28 cellular contexts compared by ENCODE assay signal in the genomic region with DNA sequence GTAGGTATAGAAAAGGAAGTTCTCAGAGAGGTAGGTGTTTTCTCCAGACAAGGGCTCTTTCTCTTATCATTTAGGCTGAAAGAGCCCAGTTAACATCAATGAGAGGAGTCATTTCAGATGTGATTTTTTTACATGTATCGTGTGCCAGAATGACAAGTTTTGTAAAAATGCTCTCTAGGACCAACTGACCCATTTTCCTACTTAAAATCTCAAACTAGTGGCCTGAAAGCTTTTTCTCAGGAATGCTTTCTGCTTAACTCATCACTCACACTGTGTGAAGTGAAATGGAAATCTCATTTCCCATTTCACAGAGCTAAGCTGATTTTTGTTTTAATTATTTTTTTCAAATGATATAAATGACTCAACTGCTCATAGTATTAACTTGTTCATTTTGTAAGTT.
"Had no signal": no experiment of that assay in that cellular context is flagged by ENCODE, and none has a peak within 500 bp of the region (broad histone marks: within the 10 kb centered on the region; RNA-seq: fewer than 3 reads in every experiment).

No MANE protein-coding gene starts in this region.

- H3K9me3 ChIP-seq: neutrophil, thyroid gland, upper lobe of right lung had no signal

- H2AFZ ChIP-seq: parathyroid adenoma had no signal

- H3K36me3 ChIP-seq: brain microvascular endothelial cell, neutrophil, thyroid gland, upper lobe of right lung had no signal

- ATAC-seq: activated CD8-positive, alpha-beta T cell treated with anti-CD3 and anti-CD28 coated beads, Interleukin-2, amount 10 ng/mL, durations not matched to agents 7 days and 5 days; activated naive CD8-positive, alpha-beta T cell treated with anti-CD3 and anti-CD28 coated beads, Interleukin-2, amount 50 U/mL, for 24 hours; left ventricle myocardium superior; sciatic nerve; upper lobe of right lung had no signal

- H3K27me3 Mint-ChIP-seq: activated CD4-positive, alpha-beta T cell treated with anti-CD3 and anti-CD28 coated beads, Interleukin-2, amount 10 ng/mL, durations not matched to agents 24 days and 14 days; activated naive CD8-positive, alpha-beta T cell treated with anti-CD3 and anti-CD28 coated beads, Interleukin-2, amount 50 U/mL, for 24 hours had no signal

- H3K27ac ChIP-seq: brain microvascular endothelial cell, neutrophil, parathyroid adenoma, thyroid gland, upper lobe of right lung had no signal

- DNase-seq: activated CD4-positive, alpha-beta T cell treated with anti-CD3 and anti-CD28 coated beads, Interleukin-2, amount 10 ng/mL, durations not matched to agents 24 days and 14 days; activated CD8-positive, alpha-beta T cell treated with anti-CD3 and anti-CD28 coated beads, Interleukin-2, amount 10 ng/mL, durations not matched to agents 7 days and 5 days; activated gamma-delta T cell; activated naive CD4-positive, alpha-beta T cell treated with anti-CD3 and anti-CD28 coated beads, Interleukin-2, amount 50 U/mL, for 16 hours; activated naive CD8-positive, alpha-beta T cell treated with anti-CD3 and anti-CD28 coated beads, Interleukin-2, amount 50 U/mL, for 24 hours; anterior cingulate cortex; brain microvascular endothelial cell; central memory CD4-positive, alpha-beta T cell; dermis blood vessel endothelial cell; effector CD8-positive, alpha-beta T cell; erythroblast; hippocampal formation; left ventricle myocardium superior; mammary epithelial cell; stimulated activated CD4-positive, alpha-beta T cell treated with anti-CD3 and anti-CD28 coated beads, Interleukin-15, amount 100 ng/mL, for 24 hours; stimulated activated naive CD4-positive, alpha-beta T cell; substantia nigra; T1000; thyroid gland; upper lobe of right lung had no signal

- H3K79me2 ChIP-seq: parathyroid adenoma had no signal

- H3K9ac ChIP-seq: parathyroid adenoma had no signal

- H3K4me3 Mint-ChIP-seq: activated CD4-positive, alpha-beta T cell treated with anti-CD3 and anti-CD28 coated beads, Interleukin-2, amount 10 ng/mL, durations not matched to agents 24 days and 14 days; activated CD8-positive, alpha-beta T cell treated with anti-CD3 and anti-CD28 coated beads, Interleukin-2, amount 10 ng/mL, durations not matched to agents 7 days and 5 days; activated naive CD8-positive, alpha-beta T cell treated with anti-CD3 and anti-CD28 coated beads, Interleukin-2, amount 50 U/mL, for 24 hours; activated T-helper 1 cell treated with anti-CD3 and anti-CD28 coated beads, Interleukin-12 subunit alpha, Interleukin-12 subunit beta, Interleukin-2, Interleukin-4 antibody, amounts not matched to agents 30 ng/mL and 10 ng/mL and 1 ng/mL, durations not matched to agents 14 hours and 24 hours and 36 hours; nephron; T-helper 1 cell treated with Interleukin-12 subunit alpha and Interleukin-12 subunit beta and Interleukin-4 antibody, amounts not matched to agents 30 μg/mL and 1 μg/mL, for 36 hours had no signal

- H3K27ac Mint-ChIP-seq: activated CD4-positive, alpha-beta T cell treated with anti-CD3 and anti-CD28 coated beads, Interleukin-2, amount 10 ng/mL, durations not matched to agents 24 days and 14 days; activated CD8-positive, alpha-beta T cell treated with anti-CD3 and anti-CD28 coated beads, Interleukin-2, amount 10 ng/mL, durations not matched to agents 7 days and 5 days; activated naive CD8-positive, alpha-beta T cell treated with anti-CD3 and anti-CD28 coated beads, Interleukin-2, amount 50 U/mL, for 24 hours; activated T-helper 1 cell treated with anti-CD3 and anti-CD28 coated beads, Interleukin-12 subunit alpha, Interleukin-12 subunit beta, Interleukin-2, Interleukin-4 antibody, amounts not matched to agents 30 ng/mL and 10 ng/mL and 1 ng/mL, durations not matched to agents 14 hours and 24 hours and 36 hours; T-helper 1 cell treated with Interleukin-12 subunit alpha and Interleukin-12 subunit beta and Interleukin-4 antibody, amounts not matched to agents 30 μg/mL and 1 μg/mL, for 36 hours had no signal

- H3K4me1 Mint-ChIP-seq: activated CD4-positive, alpha-beta T cell treated with anti-CD3 and anti-CD28 coated beads, Interleukin-2, amount 10 ng/mL, durations not matched to agents 24 days and 14 days; activated naive CD8-positive, alpha-beta T cell treated with anti-CD3 and anti-CD28 coated beads, Interleukin-2, amount 50 U/mL, for 24 hours had no signal

- H3K27me3 ChIP-seq: brain microvascular endothelial cell, neutrophil, thyroid gland, upper lobe of right lung had no signal

- FAIRE-seq: frontal cortex had no signal

- H3K9me3 Mint-ChIP-seq: activated CD4-positive, alpha-beta T cell treated with anti-CD3 and anti-CD28 coated beads, Interleukin-2, amount 10 ng/mL, durations not matched to agents 24 days and 14 days; activated naive CD8-positive, alpha-beta T cell treated with anti-CD3 and anti-CD28 coated beads, Interleukin-2, amount 50 U/mL, for 24 hours; activated T-helper 1 cell treated with anti-CD3 and anti-CD28 coated beads, Interleukin-12 subunit alpha, Interleukin-12 subunit beta, Interleukin-2, Interleukin-4 antibody, amounts not matched to agents 30 ng/mL and 10 ng/mL and 1 ng/mL, durations not matched to agents 14 hours and 24 hours and 36 hours; nephron; T-helper 1 cell treated with Interleukin-12 subunit alpha and Interleukin-12 subunit beta and Interleukin-4 antibody, amounts not matched to agents 30 μg/mL and 1 μg/mL, for 36 hours had no signal

- H3K4me3 ChIP-seq: smooth muscle cell, thyroid gland, upper lobe of right lung had no signal

- H3K4me2 ChIP-seq: smooth muscle cell had no signal
